In genomic region chrX:130999360-130999759, GRCh38 we compare ENCODE assay signal across 23 cellular contexts. TPM values are rescaled to one million over a fixed set of nuclear protein-coding genes. Genes with fewer than 3 reads are reported as not detected.
"Had no signal": no experiment of that assay in that cellular context is flagged by ENCODE, and none has a peak within 500 bp of the region (broad histone marks: within the 10 kb centered on the region; RNA-seq: fewer than 3 reads in every experiment).

No MANE protein-coding gene starts in this region.

- H3K27me3 ChIP-seq: esophagus muscularis mucosa, foreskin keratinocyte, gastroesophageal sphincter, left lung had no signal

- DNase-seq: dermis blood vessel endothelial cell; dorsolateral prefrontal cortex; effector CD4-positive, alpha-beta T cell; effector memory CD4-positive, alpha-beta T cell; foreskin keratinocyte; glutamatergic neuron; head of caudate nucleus; heart right ventricle; hippocampal formation; left cardiac atrium; left lung; left ventricle myocardium superior; lower lobe of right lung; mesenchymal stem cell; mucosa of descending colon; naive B cell had no signal

- H3K36me3 ChIP-seq: esophagus muscularis mucosa, gastroesophageal sphincter, heart right ventricle, left lung, lower lobe of right lung had no signal

- H3K9me3 ChIP-seq: esophagus muscularis mucosa, gastroesophageal sphincter, heart right ventricle, left lung, lower lobe of right lung, mucosa of descending colon had no signal

- H3K4me3 ChIP-seq: coronary artery, dorsolateral prefrontal cortex, esophagus muscularis mucosa, gastroesophageal sphincter, heart right ventricle, left lung, lower lobe of right lung, mucosa of descending colon had no signal

- H3K4me1 ChIP-seq: esophagus muscularis mucosa, foreskin keratinocyte, gastroesophageal sphincter, heart right ventricle, left lung, lower lobe of right lung had no signal

RNA-seq across cellular contexts. Expression of gene ARHGAP36, which starts 58.8 kb away (rescaled TPM):
- polyA plus RNA-seq: endothelial cell of umbilical vein, esophagus, fibroblast of lung, foreskin keratinocyte, heart right ventricle, keratinocyte had no signal
